Comparison of ENCODE assay signal across 1 cellular context in the genomic region with DNA sequence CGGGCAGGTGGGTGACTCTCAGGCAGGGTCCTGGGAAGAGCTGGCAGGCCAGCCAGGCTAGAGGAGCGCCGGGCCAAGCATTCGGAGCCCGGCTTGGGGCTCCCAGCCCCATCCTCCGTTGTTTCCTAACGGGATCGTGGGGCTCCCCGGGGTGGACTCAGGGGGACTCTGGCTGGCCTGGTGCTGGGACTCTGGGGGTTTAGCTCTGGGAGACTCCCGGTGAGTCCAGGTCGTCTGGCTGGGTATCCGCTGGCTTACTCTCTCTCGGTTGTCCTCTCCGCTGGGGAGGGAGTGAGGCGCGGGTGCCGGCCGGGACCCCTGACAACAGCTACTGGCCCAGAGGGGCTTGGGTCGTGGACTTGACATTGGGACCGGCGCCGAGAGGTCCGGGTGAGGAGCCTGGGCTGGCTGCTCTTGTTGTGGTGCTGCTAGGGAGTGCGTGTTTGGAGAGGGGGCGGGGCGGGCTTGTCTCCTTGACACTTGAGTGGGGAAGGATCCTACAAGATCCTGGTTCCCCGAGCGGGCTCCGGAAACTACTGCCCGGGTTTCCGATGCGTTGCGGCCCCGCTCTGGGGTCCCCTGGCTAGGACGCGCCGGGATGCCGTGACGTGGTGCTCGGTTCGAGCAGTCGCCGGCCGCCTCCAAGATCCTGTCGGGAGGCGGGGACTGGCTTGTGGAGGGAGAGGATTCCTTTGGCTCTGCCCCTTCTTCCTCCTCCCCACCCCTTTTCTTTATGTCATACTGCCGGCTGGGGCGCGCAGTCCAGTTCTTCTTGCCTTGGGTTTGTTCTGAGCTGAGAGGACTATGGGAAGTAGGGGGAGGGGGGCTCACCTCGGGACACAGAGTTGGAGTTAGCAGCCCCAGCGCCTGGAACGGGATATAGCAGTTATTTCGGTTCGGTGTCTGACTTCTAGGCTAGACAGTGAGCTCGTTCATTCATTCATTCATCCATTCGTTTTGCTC.
TF ChIP-seq lines count a peak whose summit lies in the region.

No MANE protein-coding gene starts in this region.

TF ChIP-seq in GM23338, 12 proteins besides CTCF, POLR2A, EP300 and RAD21 (continued from another document):
- TF ChIP-seq ZNF462 (CRISPR knock-in tag; IDR thresholded peaks at IDR 0.05): no peak
